In genomic region chr13:77846173-77846572, GRCh38 we compare ENCODE assay signal across 17 cellular contexts.
DNase-seq lines count a peak whose midpoint lies in the region; ATAC-seq lines count a peak whose summit lies in the region.
"Had no signal": no experiment of that assay in that cellular context is flagged by ENCODE, and none has a peak within 500 bp of the region (broad histone marks: within the 10 kb centered on the region; RNA-seq: fewer than 3 reads in every experiment).

No MANE protein-coding gene starts in this region.

- ATAC-seq in GM18498 (IDR thresholded peaks at IDR 0.05; ENCODE audit: unreplicated experiment) (peak; percentile 92), GM19351 (IDR thresholded peaks at IDR 0.05; ENCODE audit: unreplicated experiment) (peak; percentile 77), HG02852 (IDR thresholded peaks at IDR 0.05; ENCODE audit: unreplicated experiment) (peak; percentile 71)
- ATAC-seq: activated CD8-positive, alpha-beta T cell treated with anti-CD3 and anti-CD28 coated beads for 36 hours; HCT116 had no signal

- DNase-seq in MV-4-11 (lab: John Stamatoyannopoulos, UW) (peak; percentile 18), NCI-H187 (lab: John Stamatoyannopoulos, UW) (no peak), NCI-H748 treated with DMSO at 0.1 percent for 48 hours (lab: John Stamatoyannopoulos, UW) (no peak), HCEC 1CT (no peak), NCI-H2029 treated with DMSO at 0.1 percent for 48 hours (lab: John Stamatoyannopoulos, UW) (no peak)
- DNase-seq: activated CD8-positive, alpha-beta T cell treated with anti-CD3 and anti-CD28 coated beads for 36 hours; DMS53; glutamatergic neuron; NCI-H446 treated with DMSO at 0.1 percent for 48 hours; retina; stimulated activated CD4-positive, alpha-beta T cell treated with anti-CD3 and anti-CD28 coated beads, Interleukin-4, amount 100 ng/mL, for 24 hours; stimulated activated naive CD4-positive, alpha-beta T cell treated with Interleukin-2 at 50 U/mL for 16 hours; T1000 had no signal
